1 cellular context compared by ENCODE assay signal in the genomic region with DNA sequence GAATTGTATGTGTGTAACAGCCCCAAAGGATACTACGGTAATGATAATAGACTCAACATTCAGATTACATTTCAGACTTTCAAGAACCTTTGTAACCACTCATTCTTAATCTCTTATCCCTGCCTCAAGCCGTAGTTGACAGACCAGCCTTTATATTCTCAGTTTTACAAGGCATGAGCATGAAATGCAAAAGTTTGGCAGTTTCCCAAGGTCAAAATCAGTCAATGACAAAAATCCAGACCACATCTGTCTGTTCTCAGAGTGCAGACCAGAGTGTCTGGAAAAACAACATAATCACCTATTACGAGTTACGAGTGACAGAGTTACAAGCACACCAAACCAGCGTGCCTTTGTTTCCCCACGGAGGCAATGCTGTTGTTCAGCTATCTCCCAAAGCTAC.
TF ChIP-seq lines count a peak whose summit lies in the region.

No MANE protein-coding gene starts in this region.

TF ChIP-seq in SK-N-SH treated with all-trans-retinoic acid at 6 μM for 48 hours, 23 proteins besides CTCF, POLR2A, EP300 and RAD21 (continued from another document):
- TF ChIP-seq, protein P1, sequence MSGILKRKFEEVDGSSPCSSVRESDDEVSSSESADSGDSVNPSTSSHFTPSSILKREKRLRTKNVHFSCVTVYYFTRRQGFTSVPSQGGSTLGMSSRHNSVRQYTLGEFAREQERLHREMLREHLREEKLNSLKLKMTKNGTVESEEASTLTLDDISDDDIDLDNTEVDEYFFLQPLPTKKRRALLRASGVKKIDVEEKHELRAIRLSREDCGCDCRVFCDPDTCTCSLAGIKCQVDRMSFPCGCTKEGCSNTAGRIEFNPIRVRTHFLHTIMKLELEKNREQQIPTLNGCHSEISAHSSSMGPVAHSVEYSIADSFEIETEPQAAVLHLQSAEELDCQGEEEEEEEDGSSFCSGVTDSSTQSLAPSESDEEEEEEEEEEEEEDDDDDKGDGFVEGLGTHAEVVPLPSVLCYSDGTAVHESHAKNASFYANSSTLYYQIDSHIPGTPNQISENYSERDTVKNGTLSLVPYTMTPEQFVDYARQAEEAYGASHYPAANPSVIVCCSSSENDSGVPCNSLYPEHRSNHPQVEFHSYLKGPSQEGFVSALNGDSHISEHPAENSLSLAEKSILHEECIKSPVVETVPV (CRISPR knock-in tag; IDR thresholded peaks at IDR 0.05), result no peak
